1 cellular context compared by ENCODE assay signal in genomic region chr7:591856-592628, GRCh38.
A peak's percentile ranks its signal among the peaks of the same experiment; 100 is the strongest.
TF ChIP-seq lines count a peak whose summit lies in the region.

No MANE protein-coding gene starts in this region.

TF ChIP-seq in K562, 482 proteins besides CTCF, POLR2A, EP300 and RAD21 (continued from another document and continues in another):
- TF ChIP-seq E2F6 (IDR thresholded peaks at IDR 0.05; ENCODE audit: borderline replicate concordance in 1 of 2, extremely low read depth in 1 of 2, insufficient read depth in 1 of 2, insufficient read length in 1 of 2, low read depth in 1 of 2, low read length in 1 of 2, poor library complexity in 1 of 2, severe bottlenecking in 1 of 2) (peak in 1 of 2 experiments; percentile 36), RBM22 (IDR thresholded peaks at IDR 0.05; ENCODE audit: low read depth, low read length, poor library complexity, severe bottlenecking) (no peak), THRB (CRISPR knock-in tag; conservative IDR thresholded peaks at IDR 0.05) (no peak), U2AF1 (optimal IDR thresholded peaks at IDR 0.05; ENCODE audit: low read depth, low read length) (no peak), MCM7 (IDR thresholded peaks at IDR 0.05) (no peak), TBP (optimal IDR thresholded peaks at IDR 0.05; ENCODE audit: low read depth, low read length) (no peak), RBFOX2 (IDR thresholded peaks at IDR 0.05; ENCODE audit: low read depth, low read length) (peak; percentile 78), ZNF551 (CRISPR knock-in tag; IDR thresholded peaks at IDR 0.05) (no peak), THAP12 (CRISPR knock-in tag; IDR thresholded peaks at IDR 0.05) (no peak), FIP1L1 (IDR thresholded peaks at IDR 0.05; ENCODE audit: low read depth, low read length, poor library complexity, severe bottlenecking) (no peak), ZEB2 (IDR thresholded peaks at IDR 0.05) (no peak), ETS1 (conservative IDR thresholded peaks at IDR 0.05; ENCODE audit: control insufficient read depth, low read depth, low read length) (no peak), ZFP30 (CRISPR knock-in tag; IDR thresholded peaks at IDR 0.05; ENCODE audit: borderline replicate concordance) (no peak), GATAD2B (IDR thresholded peaks at IDR 0.05; ENCODE audit: borderline replicate concordance) (no peak), ESRRA (IDR thresholded peaks at IDR 0.05; ENCODE audit: borderline replicate concordance, low read depth) (no peak), ILF3 (IDR thresholded peaks at IDR 0.05; ENCODE audit: borderline replicate concordance) (no peak), RBBP5 (IDR thresholded peaks at IDR 0.05; ENCODE audit: borderline replicate concordance, insufficient read depth, low read length, poor library complexity, severe bottlenecking) (no peak), ERF (CRISPR knock-in tag; IDR thresholded peaks at IDR 0.05) (no peak), BRD9 (IDR thresholded peaks at IDR 0.05; ENCODE audit: low read depth, partially characterized antibody) (no peak), MXD1 (CRISPR knock-in tag; IDR thresholded peaks at IDR 0.05; ENCODE audit: borderline replicate concordance, poor library complexity, severe bottlenecking) (no peak), ZNF140 (CRISPR knock-in tag; IDR thresholded peaks at IDR 0.05) (no peak), MEF2D (tag; conservative IDR thresholded peaks at IDR 0.05; ENCODE audit: low read depth) (no peak), NFE2L1 (tag; IDR thresholded peaks at IDR 0.05; ENCODE audit: borderline replicate concordance, low read depth) (no peak), ZNF175 (CRISPR knock-in tag; IDR thresholded peaks at IDR 0.05; ENCODE audit: low read depth) (no peak), MYC (IDR thresholded peaks at IDR 0.05; ENCODE audit: low read depth, low read length) (no peak), MYC (CRISPR knock-in tag; IDR thresholded peaks at IDR 0.05; ENCODE audit: borderline replicate concordance, low read depth) (no peak), POLR3G (IDR thresholded peaks at IDR 0.05; ENCODE audit: extremely low read depth, insufficient read length, insufficient replicate concordance) (no peak), ID3 (CRISPR knock-in tag; IDR thresholded peaks at IDR 0.05) (no peak), ID3 (tag; IDR thresholded peaks at IDR 0.05) (no peak), ARID3B (CRISPR knock-in tag; IDR thresholded peaks at IDR 0.05; ENCODE audit: borderline replicate concordance) (no peak), MGA (IDR thresholded peaks at IDR 0.05) (peak; percentile 24; the same call in 1 of the 2 replicates), CREB1 (IDR thresholded peaks at IDR 0.05) (no peak), CREB1 (CRISPR knock-in tag; IDR thresholded peaks at IDR 0.05) (no peak), SIRT6 (IDR thresholded peaks at IDR 0.05; ENCODE audit: low read depth, low read length) (no peak), HNRNPUL1 (IDR thresholded peaks at IDR 0.05; ENCODE audit: low read length) (no peak), ZNF282 (CRISPR knock-in tag; IDR thresholded peaks at IDR 0.05) (no peak), ZBTB43 (CRISPR knock-in tag; IDR thresholded peaks at IDR 0.05) (no peak), PHF21A (IDR thresholded peaks at IDR 0.05; ENCODE audit: borderline replicate concordance, low read depth) (no peak), KLF1 (tag; IDR thresholded peaks at IDR 0.05) (no peak), CAMTA2 (CRISPR knock-in tag; conservative IDR thresholded peaks at IDR 0.05) (no peak)
